In the genomic region with DNA sequence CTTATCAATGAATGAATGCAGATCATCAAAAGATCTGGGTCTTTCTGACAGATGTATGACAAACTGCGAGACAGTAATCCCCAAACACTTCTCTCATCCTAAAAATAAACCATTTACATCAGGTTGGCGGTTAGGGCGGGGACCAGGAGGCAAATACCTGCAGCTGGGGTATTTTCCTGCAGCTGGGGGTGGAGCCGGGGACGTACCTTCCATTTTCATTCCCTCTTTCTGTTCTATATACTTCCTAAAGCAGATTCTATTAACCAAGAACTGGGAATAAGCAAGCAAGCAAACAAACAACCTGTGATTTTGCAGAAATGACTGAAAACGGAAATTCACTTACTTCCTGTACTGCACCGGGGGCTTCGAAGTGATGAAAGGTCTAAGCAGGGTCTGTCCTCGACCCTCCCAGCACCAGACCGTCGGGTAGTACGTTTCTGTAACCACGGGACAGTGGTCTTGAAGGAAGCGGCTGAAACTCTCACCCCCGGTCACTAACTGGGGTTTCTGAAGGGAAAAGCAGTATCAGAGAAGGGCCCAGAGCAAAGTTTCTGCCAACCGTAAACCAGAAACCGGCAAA, we compare ENCODE assay signal across 8 cellular contexts. TPM values are rescaled to one million over a fixed set of nuclear protein-coding genes. Genes with fewer than 3 reads are reported as not detected.
DNase-seq lines count a peak whose midpoint lies in the region; ATAC-seq and TF ChIP-seq lines count a peak whose summit lies in the region.

No MANE protein-coding gene starts in this region.

- H3K4me3 Mint-ChIP-seq in activated CD4-positive, alpha-beta T cell treated with anti-CD3 and anti-CD28 coated beads, Interleukin-2, amount 10 ng/mL, durations not matched to agents 24 days and 14 days: peak overlapping the region; percentile 98

- peak overlapping the region; percentile 82 for H4K8ac ChIP-seq in trophoblast cell (ENCODE audit: low read depth, low read length)

- H3K27ac ChIP-seq in fibroblast of lung (ENCODE audit: insufficient read depth, low read length) (peak overlapping the region; percentile 62), trophoblast cell (ENCODE audit: low read depth, low read length) (peak overlapping the region; percentile 21)

- ATAC-seq in GM18511 (IDR thresholded peaks at IDR 0.05; ENCODE audit: unreplicated experiment): no peak

- no peaks in the 10 kb centered on the region for H3K9me3 Mint-ChIP-seq in activated CD4-positive, alpha-beta T cell treated with anti-CD3 and anti-CD28 coated beads, Interleukin-2, amount 10 ng/mL, durations not matched to agents 24 days and 14 days

- DNase-seq in NCI-H2171 treated with DMSO at 0.1 percent for 48 hours (lab: John Stamatoyannopoulos, UW) (peak; percentile 37), NCI-H2171 (lab: John Stamatoyannopoulos, UW) (no peak), KBM-7 (peak; percentile 51), fibroblast of lung (ENCODE audit: low read depth in 2 of 2) (peak; percentile 1 to 11), trophoblast cell (peak; percentile 12 to 53), GDM1 (lab: John Stamatoyannopoulos, UW) (no peak)
- DNase-seq in activated CD4-positive, alpha-beta T cell treated with anti-CD3 and anti-CD28 coated beads, Interleukin-2, amount 10 ng/mL, durations not matched to agents 24 days and 14 days: peak; percentile 76

- H3K4ac ChIP-seq in trophoblast cell (ENCODE audit: low read depth, low read length): no peak overlapping the region

- H3K27me3 ChIP-seq in fibroblast of lung (ENCODE audit: control insufficient read depth, insufficient read depth, low read length) (no peaks in the 10 kb centered on the region), trophoblast cell (ENCODE audit: insufficient read depth, low read length) (no peaks in the 10 kb centered on the region)

- H3K9me3 ChIP-seq in fibroblast of lung (ENCODE audit: control insufficient read depth, insufficient read depth, low read depth, low read length): no peaks in the 10 kb centered on the region
- peaks cover 5% of the 10 kb centered on the region for H3K9me3 ChIP-seq in trophoblast cell (ENCODE audit: insufficient read depth, low read depth, low read length)

- H3K79me2 ChIP-seq in fibroblast of lung (ENCODE audit: control insufficient read depth, insufficient read depth, low read length) (no peaks in the 10 kb centered on the region), trophoblast cell (ENCODE audit: control insufficient read depth, insufficient read depth, low read length, poor library complexity) (peaks cover 4% of the 10 kb centered on the region)

- peaks cover 8% of the 10 kb centered on the region for H3K79me1 ChIP-seq in trophoblast cell (ENCODE audit: low read length)

- no peak overlapping the region for H3K18ac ChIP-seq in trophoblast cell (ENCODE audit: low read length)

- no peak overlapping the region for H2BK5ac ChIP-seq in trophoblast cell (ENCODE audit: low read depth, low read length, poor library complexity)

- peaks cover 25% of the 10 kb centered on the region for H3K36me3 Mint-ChIP-seq in activated CD4-positive, alpha-beta T cell treated with anti-CD3 and anti-CD28 coated beads, Interleukin-2, amount 10 ng/mL, durations not matched to agents 24 days and 14 days (ENCODE audit: low read depth)

- H3K4me3 ChIP-seq in fibroblast of lung (replicated peaks in 1 of 4; ENCODE audit: control extremely low read depth in 1 of 4, insufficient read depth in 1 of 4, low read depth in 3 of 4, low read length in 4 of 4): peak overlapping the region; percentile 68 to 85 (median 78)
- H3K4me3 ChIP-seq in trophoblast cell (ENCODE audit: low read depth, low read length): peak overlapping the region; percentile 86

- no peak overlapping the region for H4K91ac ChIP-seq in trophoblast cell (ENCODE audit: low read depth, low read length)

- TF ChIP-seq CTCF in fibroblast of lung (conservative IDR thresholded peaks at IDR 0.05 in 1 of 2, IDR thresholded peaks at IDR 0.05 in 1 of 2; ENCODE audit: low read depth in 1 of 2, low read length in 2 of 2): no peak

- WGBS in trophoblast cell (ENCODE audit: extremely low coverage, insufficient coverage, insufficient read length): no CpG with 5 or more reads among the region's 17 CpGs

- H3K14ac ChIP-seq in trophoblast cell (ENCODE audit: low read length): peak overlapping the region; percentile 87

- H2AFZ ChIP-seq in fibroblast of lung (ENCODE audit: low read length) (peak overlapping the region; percentile 92), trophoblast cell (ENCODE audit: insufficient read depth, low read length, poor library complexity) (peak overlapping the region; percentile 72)

- H3K4me1 Mint-ChIP-seq in activated CD4-positive, alpha-beta T cell treated with anti-CD3 and anti-CD28 coated beads, Interleukin-2, amount 10 ng/mL, durations not matched to agents 24 days and 14 days: peaks cover 21% of the 10 kb centered on the region

- intact Hi-C loops in activated CD4-positive, alpha-beta T cell treated with anti-CD3 and anti-CD28 coated beads, Interleukin-2, amount 10 ng/mL, durations not matched to agents 24 days and 14 days (cut with micrococcal nuclease): loop anchor here (1.0 kb wide), 1 partner anchor 20 kb away; no protein-coding TSS in a partner anchor

- peak overlapping the region; percentile 96 for H3K27ac Mint-ChIP-seq in activated CD4-positive, alpha-beta T cell treated with anti-CD3 and anti-CD28 coated beads, Interleukin-2, amount 10 ng/mL, durations not matched to agents 24 days and 14 days

- peak overlapping the region; percentile 73 for H3K9ac ChIP-seq in fibroblast of lung (ENCODE audit: insufficient read depth, low read length)
- peak overlapping the region; percentile 70 for H3K9ac ChIP-seq in trophoblast cell (ENCODE audit: low read length)

- in situ Hi-C loops in KBM-7 (cut with MboI; ENCODE audit: low pct_unique_long_range_greater_than_20kb, low sequenced_read_pairs): no loop called here

- H2AK5ac ChIP-seq in trophoblast cell (ENCODE audit: low read length): no peak overlapping the region

- peak overlapping the region; percentile 22 for H4K12ac ChIP-seq in trophoblast cell (ENCODE audit: low read depth, low read length)

- H3K36me3 ChIP-seq in fibroblast of lung (ENCODE audit: control insufficient read depth, insufficient read depth, low read length) (no peaks in the 10 kb centered on the region), trophoblast cell (ENCODE audit: control insufficient read depth in 1 of 2, insufficient read depth in 2 of 2, low read length in 2 of 2) (peaks cover 4% of the 10 kb centered on the region in 2 experiments)

- H4K20me1 ChIP-seq in fibroblast of lung (ENCODE audit: control insufficient read depth, extremely low read depth, insufficient read depth, low read length): no peaks in the 10 kb centered on the region

- no peak overlapping the region for H3K23ac ChIP-seq in trophoblast cell (ENCODE audit: low read length)

- no peak overlapping the region for H2BK12ac ChIP-seq in trophoblast cell (ENCODE audit: low read length)

- H2BK120ac ChIP-seq in trophoblast cell (ENCODE audit: insufficient read depth, low read length, poor library complexity): no peak overlapping the region

- H3K27me3 Mint-ChIP-seq in activated CD4-positive, alpha-beta T cell treated with anti-CD3 and anti-CD28 coated beads, Interleukin-2, amount 10 ng/mL, durations not matched to agents 24 days and 14 days: no peaks in the 10 kb centered on the region

- H3K4me2 ChIP-seq in fibroblast of lung (ENCODE audit: extremely low read depth, insufficient read depth, low read length) (peak overlapping the region; percentile 88), trophoblast cell (ENCODE audit: low read length) (peak overlapping the region; percentile 69)

- H3K4me1 ChIP-seq in fibroblast of lung (ENCODE audit: control insufficient read depth, extremely low read depth, insufficient read depth, low read length) (peaks cover 4% of the 10 kb centered on the region), trophoblast cell (ENCODE audit: control insufficient read depth in 1 of 2, insufficient read depth in 2 of 2, low read length in 2 of 2) (peaks cover 0 to 2% of the 10 kb centered on the region in 2 experiments)

RNA-seq across cellular contexts. Expression of a gene that starts 1.2 kb away (rescaled TPM):
- 29.3 and 31.1 TPM in 2 replicates for total RNA-seq in activated CD4-positive, alpha-beta T cell treated with anti-CD3 and anti-CD28 coated beads, Interleukin-2, amount 10 ng/mL, durations not matched to agents 24 days and 14 days
- 9.2 and 17.0 TPM in 2 replicates for total RNA-seq in fibroblast of lung
- 5.1 and 6.3 TPM in 2 replicates for polyA plus RNA-seq in fibroblast of lung
- 3.6 and 3.9 TPM in 2 replicates for polyA plus RNA-seq in fibroblast of lung (2012)
- 1.8 and 2.6 TPM in 2 replicates for polyA minus RNA-seq in fibroblast of lung (ENCODE audit: low replicate concordance)
- 11.7 and 12.6 TPM in 2 replicates for polyA plus RNA-seq in trophoblast cell (2013)

RNA-seq across cellular contexts. Expression of a gene that starts 37.3 kb away (rescaled TPM):
- 35.7 and 36.7 TPM in 2 replicates for total RNA-seq in activated CD4-positive, alpha-beta T cell treated with anti-CD3 and anti-CD28 coated beads, Interleukin-2, amount 10 ng/mL, durations not matched to agents 24 days and 14 days
- total RNA-seq in fibroblast of lung: 49.8 and 51.0 TPM in 2 replicates
- polyA plus RNA-seq in fibroblast of lung: 14.2 and 22.3 TPM in 2 replicates
- polyA plus RNA-seq in fibroblast of lung (2012): 11.0 and 16.3 TPM in 2 replicates
- polyA minus RNA-seq in fibroblast of lung (ENCODE audit: low replicate concordance): 9.9 and 13.1 TPM in 2 replicates
- polyA plus RNA-seq in trophoblast cell (2013): 16.5 and 17.5 TPM in 2 replicates

Comparison
In these comparisons a context has a peak if more than half of its experiments do, and no peak if none do; other contexts are left out.
1. DNase-seq: peak in NCI-H2171 treated with DMSO at 0.1 percent for 48 hours (single experiment), KBM-7 (single experiment), activated CD4-positive, alpha-beta T cell treated with anti-CD3 and anti-CD28 coated beads, Interleukin-2, amount 10 ng/mL, durations not matched to agents 24 days and 14 days (single experiment), fibroblast of lung (2 of 2) and trophoblast cell (2 of 2); none in NCI-H2171 (single experiment) and GDM1 (single experiment).